ENCODE assay signal across 1 cellular context in the genomic region with DNA sequence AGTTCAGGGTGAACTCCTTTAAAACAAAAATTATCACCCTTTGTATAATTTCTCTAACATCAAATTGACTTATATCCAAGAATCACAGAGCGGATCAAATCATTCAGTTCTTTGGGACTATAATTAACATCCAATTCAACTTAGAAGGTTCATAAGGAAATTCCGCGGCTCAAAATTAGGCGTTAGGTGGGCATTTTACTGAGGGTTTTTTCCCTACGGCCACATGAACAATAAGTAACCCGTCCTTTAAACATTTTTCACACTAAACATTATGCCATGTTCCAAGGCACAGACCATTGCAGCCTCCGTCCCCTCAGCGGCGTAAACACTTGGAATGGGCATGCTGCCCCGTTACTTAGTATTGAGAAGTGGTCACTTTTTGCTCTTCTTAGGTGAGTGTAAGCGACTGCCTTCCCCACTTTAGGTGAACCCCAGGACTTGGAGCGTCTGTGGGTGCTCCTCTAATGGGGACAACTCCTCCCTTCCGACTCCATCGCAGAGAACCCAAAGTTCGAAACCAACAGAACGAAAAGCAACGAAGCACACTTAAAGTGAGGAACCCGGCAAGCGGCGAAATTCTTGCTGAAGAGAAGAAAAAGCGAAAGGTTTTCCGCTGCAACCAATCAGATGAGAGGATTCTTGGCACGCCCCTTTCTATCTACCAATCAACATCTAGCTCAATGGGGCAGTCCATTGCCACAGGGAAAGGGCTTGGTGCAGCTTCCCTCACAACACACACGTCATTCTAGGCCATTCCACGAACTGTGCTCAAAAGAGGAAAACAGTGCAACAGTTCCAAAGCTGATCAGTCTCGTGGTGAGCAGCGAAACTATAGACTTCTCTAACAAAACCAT.
TF ChIP-seq lines count a peak whose summit lies in the region.

No MANE protein-coding gene starts in this region.

TF ChIP-seq in SK-N-SH, 30 proteins besides CTCF, POLR2A, EP300 and RAD21 (continued from another document):
- TF ChIP-seq, protein P1, sequence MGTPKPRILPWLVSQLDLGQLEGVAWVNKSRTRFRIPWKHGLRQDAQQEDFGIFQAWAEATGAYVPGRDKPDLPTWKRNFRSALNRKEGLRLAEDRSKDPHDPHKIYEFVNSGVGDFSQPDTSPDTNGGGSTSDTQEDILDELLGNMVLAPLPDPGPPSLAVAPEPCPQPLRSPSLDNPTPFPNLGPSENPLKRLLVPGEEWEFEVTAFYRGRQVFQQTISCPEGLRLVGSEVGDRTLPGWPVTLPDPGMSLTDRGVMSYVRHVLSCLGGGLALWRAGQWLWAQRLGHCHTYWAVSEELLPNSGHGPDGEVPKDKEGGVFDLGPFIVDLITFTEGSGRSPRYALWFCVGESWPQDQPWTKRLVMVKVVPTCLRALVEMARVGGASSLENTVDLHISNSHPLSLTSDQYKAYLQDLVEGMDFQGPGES (IDR thresholded peaks at IDR 0.05; ENCODE audit: low read depth, low read length), result peak; percentile 46; the same call in 1 of the 2 replicates
- TF ChIP-seq MXI1 (IDR thresholded peaks at IDR 0.05; ENCODE audit: low read depth, low read length) (peak; percentile 67; the same call in 1 of the 2 replicates), FOXM1 (IDR thresholded peaks at IDR 0.05; ENCODE audit: low read depth) (no peak), TEAD4 (IDR thresholded peaks at IDR 0.05; ENCODE audit: borderline replicate concordance, insufficient read depth) (no peak), POLR2AphosphoS5 (IDR thresholded peaks at IDR 0.05; ENCODE audit: low read depth, low read length) (peak; percentile 96), SIN3A (IDR thresholded peaks at IDR 0.05; ENCODE audit: borderline replicate concordance, low read depth, low read length) (peak; percentile 86; the same call in 1 of the 2 replicates), RFX5 (IDR thresholded peaks at IDR 0.05; ENCODE audit: low read length) (peak; percentile 84)
- TF ChIP-seq, protein P2, sequence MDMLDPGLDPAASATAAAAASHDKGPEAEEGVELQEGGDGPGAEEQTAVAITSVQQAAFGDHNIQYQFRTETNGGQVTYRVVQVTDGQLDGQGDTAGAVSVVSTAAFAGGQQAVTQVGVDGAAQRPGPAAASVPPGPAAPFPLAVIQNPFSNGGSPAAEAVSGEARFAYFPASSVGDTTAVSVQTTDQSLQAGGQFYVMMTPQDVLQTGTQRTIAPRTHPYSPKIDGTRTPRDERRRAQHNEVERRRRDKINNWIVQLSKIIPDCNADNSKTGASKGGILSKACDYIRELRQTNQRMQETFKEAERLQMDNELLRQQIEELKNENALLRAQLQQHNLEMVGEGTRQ (IDR thresholded peaks at IDR 0.05; ENCODE audit: borderline replicate concordance, low read depth, low read length), result peak; percentile 26; the same call in 1 of the 2 replicates
